Comparison of ENCODE assay signal across 9 cellular contexts in genomic region chr2:80238692-80239469, GRCh38.
A peak's percentile ranks its signal among the peaks of the same experiment; 100 is the strongest.
DNase-seq lines count a peak whose midpoint lies in the region; ATAC-seq, FAIRE-seq and TF ChIP-seq lines count a peak whose summit lies in the region.
"Had no signal": no experiment of that assay in that cellular context is flagged by ENCODE, and none has a peak within 500 bp of the region (broad histone marks: within the 10 kb centered on the region; RNA-seq: fewer than 3 reads in every experiment).

No MANE protein-coding gene starts in this region.

- DNase-seq in A549 (ENCODE audit: low read depth in 1 of 2, low spot score in 1 of 2) (peak; percentile 5 to 35), GM04504 (ENCODE audit: low read depth) (peak; percentile 13), NCI-H82 (lab: John Stamatoyannopoulos, UW) (peak; percentile 68), endothelial cell of umbilical vein (ENCODE audit: low read depth, low spot score) (no peak), neural progenitor cell (ENCODE audit: low spot score) (peak; percentile 51), NCI-H2196 (lab: John Stamatoyannopoulos, UW; ENCODE audit: unreplicated experiment) (no peak), NCI-H2107 treated with DMSO at 0.1 percent for 48 hours (lab: John Stamatoyannopoulos, UW; ENCODE audit: unreplicated experiment) (no peak), NCI-H2081 treated with DMSO at 0.1 percent for 48 hours (lab: John Stamatoyannopoulos, UW) (no peak)

- H2AFZ ChIP-seq in endothelial cell of umbilical vein (ENCODE audit: low read depth, low read length): no peak overlapping the region
- no peak overlapping the region for H2AFZ ChIP-seq in neural progenitor cell (replicated peaks)

- no peak for TF ChIP-seq POLR2A in A549 (IDR thresholded peaks at IDR 0.05; ENCODE audit: low read length)
- TF ChIP-seq POLR2A in endothelial cell of umbilical vein (IDR thresholded peaks at IDR 0.05; ENCODE audit: low read depth, low read length): no peak

- H3K9me3 Mint-ChIP-seq in neural progenitor cell: no peaks in the 10 kb centered on the region

- 24% methylated on average over 11 of the region's 11 CpGs for WGBS in A549 (ENCODE audit: missing lambda C conversion rate)

- H3K4me2 ChIP-seq in A549 (no peak overlapping the region), endothelial cell of umbilical vein (ENCODE audit: insufficient read depth, low read length) (no peak overlapping the region), neural progenitor cell (no peak overlapping the region)

- H3K79me2 ChIP-seq in endothelial cell of umbilical vein (ENCODE audit: control insufficient read depth, insufficient read depth, low read length) (no peaks in the 10 kb centered on the region), neural progenitor cell (ENCODE audit: low read depth) (no peaks in the 10 kb centered on the region)

- dilution Hi-C loops in endothelial cell of umbilical vein (cut with MboI; ENCODE audit: extremely low pct_ligation_motif_present, low sequenced_read_pairs): no loop called here

- H3K36me3 Mint-ChIP-seq in neural progenitor cell: peaks cover 4% of the 10 kb centered on the region

- peaks cover 16% of the 10 kb centered on the region for H3K4me1 Mint-ChIP-seq in neural progenitor cell
- H3K4me1 Mint-ChIP-seq: central memory CD8-positive, alpha-beta T cell had no signal

- H3K9ac ChIP-seq in endothelial cell of umbilical vein (replicated peaks; ENCODE audit: extremely low read depth, insufficient read depth, low read length) (no peak overlapping the region), neural progenitor cell (no peak overlapping the region)

- no peaks in the 10 kb centered on the region for H3F3A ChIP-seq in neural progenitor cell (ENCODE audit: low read depth)

- H3K4me1 ChIP-seq in A549 (no peaks in the 10 kb centered on the region), endothelial cell of umbilical vein (ENCODE audit: control insufficient read depth, extremely low read depth, insufficient read depth, low read length) (no peaks in the 10 kb centered on the region), neural progenitor cell (no peaks in the 10 kb centered on the region)

- no TSS peak for BruUV-seq in endothelial cell of umbilical vein (replicated peaks; lab: Mats Ljungman, UMichigan)

- H3K9me3 ChIP-seq in A549 (no peaks in the 10 kb centered on the region; the same call in 2 of the 3 replicates), endothelial cell of umbilical vein (replicated peaks; ENCODE audit: control insufficient read depth, insufficient read depth, low read length) (no peaks in the 10 kb centered on the region), neural progenitor cell (ENCODE audit: low read depth) (no peaks in the 10 kb centered on the region)

- no peak overlapping the region for H3K4me3 Mint-ChIP-seq in neural progenitor cell
- H3K4me3 Mint-ChIP-seq: central memory CD8-positive, alpha-beta T cell had no signal

- H4K20me1 ChIP-seq in endothelial cell of umbilical vein (replicated peaks; ENCODE audit: control insufficient read depth, extremely low read depth, insufficient read depth, low read length) (no peaks in the 10 kb centered on the region), neural progenitor cell (ENCODE audit: low read depth) (no peaks in the 10 kb centered on the region)

- H3K27me3 ChIP-seq in endothelial cell of umbilical vein (ENCODE audit: control insufficient read depth in 2 of 2, insufficient read depth in 2 of 2, low read length in 2 of 2): no peaks in the 10 kb centered on the region
- no peaks in the 10 kb centered on the region for H3K27me3 ChIP-seq in neural progenitor cell

- H3K36me3 ChIP-seq in endothelial cell of umbilical vein (ENCODE audit: control insufficient read depth in 2 of 2, extremely low read depth in 1 of 2, insufficient read depth in 2 of 2, low read length in 2 of 2): no peaks in the 10 kb centered on the region
- H3K36me3 ChIP-seq in neural progenitor cell: no peaks in the 10 kb centered on the region

- CTCF ChIA-PET in A549 (lab: Yijun Ruan, JAX): interaction anchor here (0.7 to 1.5 kb wide), 3 partner anchors 10 to 18 kb away, joined by 3 to 6 read pairs (median 6); no protein-coding TSS in a partner anchor
- CTCF ChIA-PET in endothelial cell of umbilical vein (lab: Charles Lee): no interaction called here

- no peak for TF ChIP-seq EP300 in A549 (IDR thresholded peaks at IDR 0.05)

- ATAC-seq in A549: peak in 1 of 2 experiments; percentile 77; a peak in 3 of 6 replicates

- POLR2A ChIA-PET in A549 (lab: Yijun Ruan, JAX): no interaction called here
- POLR2A ChIA-PET in endothelial cell of umbilical vein (lab: Charles Lee): no interaction called here

- H3K27ac ChIP-seq in A549 (no peak overlapping the region), endothelial cell of umbilical vein (ENCODE audit: insufficient read depth, low read depth, low read length) (no peak overlapping the region), neural progenitor cell (no peak overlapping the region)

- H3K4me3 ChIP-seq in A549 (no peak overlapping the region), endothelial cell of umbilical vein (replicated peaks in 1 of 3; ENCODE audit: insufficient read depth in 1 of 3, low read depth in 1 of 3, low read length in 3 of 3) (no peak overlapping the region), neural progenitor cell (no peak overlapping the region)

- FAIRE-seq in A549 (lab: Jason Lieb, UNC): no peak
- no peak for FAIRE-seq in endothelial cell of umbilical vein (lab: Jason Lieb, UNC)

- peak; percentile 35; the same call in 2 of the 3 replicates for TF ChIP-seq CTCF in A549 (IDR thresholded peaks at IDR 0.05)
- peak; percentile 15 to 21 for TF ChIP-seq CTCF in endothelial cell of umbilical vein (IDR thresholded peaks at IDR 0.05; ENCODE audit: extremely low read depth in 1 of 2, insufficient read depth in 1 of 2, low read depth in 1 of 2, low read length in 2 of 2)
- peak; percentile 81 for TF ChIP-seq CTCF in neural progenitor cell (IDR thresholded peaks at IDR 0.05)

- H3K9me1 ChIP-seq in endothelial cell of umbilical vein (replicated peaks; ENCODE audit: control insufficient read depth, extremely low read depth, insufficient read depth, low read length): no peaks in the 10 kb centered on the region

- intact Hi-C loops in endothelial cell of umbilical vein (cut with micrococcal nuclease): no loop called here

- TF ChIP-seq RAD21 in A549 (conservative IDR thresholded peaks at IDR 0.05 in 1 of 2, IDR thresholded peaks at IDR 0.05 in 1 of 2): peak in 1 of 2 experiments; percentile 21; a peak in 1 of 5 replicates

- H3K27ac Mint-ChIP-seq in neural progenitor cell: no peak overlapping the region

- H3K27me3 Mint-ChIP-seq in neural progenitor cell (ENCODE audit: insufficient read depth, low read depth): no peaks in the 10 kb centered on the region
- H3K27me3 Mint-ChIP-seq: central memory CD8-positive, alpha-beta T cell had no signal

TF ChIP-seq in A549, 52 proteins besides CTCF, POLR2A, EP300 and RAD21 (continues in another document):
- TF ChIP-seq HOXA7 (CRISPR knock-in tag; IDR thresholded peaks at IDR 0.05) (no peak), ZC3H11A (IDR thresholded peaks at IDR 0.05) (no peak), CHD2 (IDR thresholded peaks at IDR 0.05; ENCODE audit: low read length, partially characterized antibody) (no peak), ESRRA (IDR thresholded peaks at IDR 0.05; ENCODE audit: borderline replicate concordance, low read length) (no peak), FOSL2 (IDR thresholded peaks at IDR 0.05) (no peak), FOSL2 (CRISPR knock-in tag; IDR thresholded peaks at IDR 0.05) (no peak), POLR2AphosphoS2 (conservative IDR thresholded peaks at IDR 0.05; ENCODE audit: low read length) (no peak), HEYL (CRISPR knock-in tag; IDR thresholded peaks at IDR 0.05) (no peak), ZSCAN20 (CRISPR knock-in tag; IDR thresholded peaks at IDR 0.05) (no peak), NR3C1 (IDR thresholded peaks at IDR 0.05) (no peak), GATA3 (IDR thresholded peaks at IDR 0.05; ENCODE audit: borderline replicate concordance) (no peak), E2F6 (IDR thresholded peaks at IDR 0.05; ENCODE audit: borderline replicate concordance, low read depth) (no peak), SREBF2 (IDR thresholded peaks at IDR 0.05) (no peak), KDM5A (IDR thresholded peaks at IDR 0.05) (no peak), RFX5 (IDR thresholded peaks at IDR 0.05) (no peak), NPAS2 (CRISPR knock-in tag; IDR thresholded peaks at IDR 0.05; ENCODE audit: borderline replicate concordance) (no peak)

TF ChIP-seq in endothelial cell of umbilical vein, 7 proteins besides CTCF, POLR2A, EP300 and RAD21:
- no peak for TF ChIP-seq POLR2AphosphoS5 (IDR thresholded peaks at IDR 0.05; ENCODE audit: insufficient read depth, low read depth, low read length)
- TF ChIP-seq GATA2 (IDR thresholded peaks at IDR 0.05; ENCODE audit: insufficient read depth, insufficient read length, low read depth, low read length): no peak
- TF ChIP-seq MAX (IDR thresholded peaks at IDR 0.05; ENCODE audit: insufficient read depth, insufficient read length): no peak
- TF ChIP-seq EZH2 (IDR thresholded peaks at IDR 0.05; ENCODE audit: borderline replicate concordance, low read depth, low read length, severe bottlenecking): no peak
- TF ChIP-seq JUN (IDR thresholded peaks at IDR 0.05; ENCODE audit: borderline replicate concordance, insufficient read depth, insufficient read length, low read depth): no peak

Comparison
In these comparisons a context has a peak if more than half of its experiments do, and no peak if none do; other contexts are left out.
1. DNase-seq: peak in A549 (2 of 2), GM04504 (single experiment), NCI-H82 (single experiment) and neural progenitor cell (single experiment); none in endothelial cell of umbilical vein (single experiment), NCI-H2196 (single experiment), NCI-H2107 treated with DMSO at 0.1 percent for 48 hours (single experiment) and NCI-H2081 treated with DMSO at 0.1 percent for 48 hours (single experiment).
2. CTCF ChIP-seq: peak in every context shown above with its lines; median percentile 81 in neural progenitor cell; 35 in A549; 18 in endothelial cell of umbilical vein.